In genomic region chr6:28941681-28942448, GRCh38 we compare ENCODE assay signal across 1 cellular context.
TF ChIP-seq lines count a peak whose summit lies in the region.

No MANE protein-coding gene starts in this region.

TF ChIP-seq in K562, 482 proteins besides CTCF, POLR2A, EP300 and RAD21 (continued from another document and continues in another):
- TF ChIP-seq TFE3 (CRISPR knock-in tag; IDR thresholded peaks at IDR 0.05) (no peak), ZBTB40 (IDR thresholded peaks at IDR 0.05) (peak; percentile 75; the same call in 1 of the 2 replicates), ZBTB40 (CRISPR knock-in tag; IDR thresholded peaks at IDR 0.05) (no peak), NCOA2 (IDR thresholded peaks at IDR 0.05; ENCODE audit: partially characterized antibody in 2 of 2) (no peak), ZNF384 (IDR thresholded peaks at IDR 0.05; ENCODE audit: low read depth, low read length) (peak; percentile 88), KDM4B (IDR thresholded peaks at IDR 0.05; ENCODE audit: borderline replicate concordance in 2 of 2, low read depth in 1 of 2) (no peak), RBM17 (IDR thresholded peaks at IDR 0.05; ENCODE audit: borderline replicate concordance, low read depth, low read length) (no peak), FOXP1 (CRISPR knock-in tag; IDR thresholded peaks at IDR 0.05) (no peak), PBX2 (CRISPR knock-in tag; IDR thresholded peaks at IDR 0.05; ENCODE audit: low read depth) (no peak), PBX2 (tag; conservative IDR thresholded peaks at IDR 0.05; ENCODE audit: low read depth) (no peak), ZBED1 (IDR thresholded peaks at IDR 0.05) (no peak), ELK3 (CRISPR knock-in tag; IDR thresholded peaks at IDR 0.05) (no peak), PTTG1 (tag; IDR thresholded peaks at IDR 0.05; ENCODE audit: low read depth) (no peak), SMAD3 (CRISPR knock-in tag; conservative IDR thresholded peaks at IDR 0.05) (0 out of 2 replicates have a peak, but pooled peaks have one; percentile 46), CHD1 (IDR thresholded peaks at IDR 0.05; ENCODE audit: low read length) (no peak), ZNF518B (CRISPR knock-in tag; IDR thresholded peaks at IDR 0.05) (no peak), FOXJ2 (tag; IDR thresholded peaks at IDR 0.05) (peak; percentile 54; the same call in 1 of the 2 replicates), ADNP (tag; IDR thresholded peaks at IDR 0.05) (no peak), TCF7 (IDR thresholded peaks at IDR 0.05; ENCODE audit: borderline replicate concordance) (no peak), ZNF589 (CRISPR knock-in tag; IDR thresholded peaks at IDR 0.05; ENCODE audit: low read depth) (no peak), SP2 (IDR thresholded peaks at IDR 0.05; ENCODE audit: extremely low read depth, low read depth, low read length, poor library complexity, severe bottlenecking) (no peak), ARHGAP35 (IDR thresholded peaks at IDR 0.05; ENCODE audit: partially characterized antibody) (no peak), EGR1 (conservative IDR thresholded peaks at IDR 0.05) (0 out of 2 replicates have a peak, but pooled peaks have one; percentile 1), BRF1 (IDR thresholded peaks at IDR 0.05; ENCODE audit: borderline replicate concordance, extremely low read depth, insufficient read length) (peak; percentile 22), CSDE1 (IDR thresholded peaks at IDR 0.05) (no peak; a peak in 1 of 4 replicates), MTA1 (IDR thresholded peaks at IDR 0.05; ENCODE audit: borderline replicate concordance) (peak; percentile 52; the same call in 1 of the 2 replicates), ZNF274 (IDR thresholded peaks at IDR 0.05; ENCODE audit: borderline replicate concordance, low read depth, low read length) (no peak), STAT5A (IDR thresholded peaks at IDR 0.05; ENCODE audit: borderline replicate concordance, low read length) (0 out of 2 replicates have a peak, but pooled peaks have one; percentile 4), RUNX1 (IDR thresholded peaks at IDR 0.05; ENCODE audit: low read depth) (no peak), ZNF324 (CRISPR knock-in tag; IDR thresholded peaks at IDR 0.05) (no peak), BCOR (IDR thresholded peaks at IDR 0.05) (no peak), SMARCA4 (IDR thresholded peaks at IDR 0.05) (no peak), CBX5 (IDR thresholded peaks at IDR 0.05; ENCODE audit: borderline replicate concordance, low read depth) (no peak), PATZ1 (CRISPR knock-in tag; IDR thresholded peaks at IDR 0.05; ENCODE audit: borderline replicate concordance) (no peak), SAFB (IDR thresholded peaks at IDR 0.05; ENCODE audit: borderline replicate concordance, low read depth, low read length) (no peak), ATF4 (CRISPR knock-in tag; IDR thresholded peaks at IDR 0.05) (no peak), E2F6 (IDR thresholded peaks at IDR 0.05; ENCODE audit: borderline replicate concordance in 1 of 2, extremely low read depth in 1 of 2, insufficient read depth in 1 of 2, insufficient read length in 1 of 2, low read depth in 1 of 2, low read length in 1 of 2, poor library complexity in 1 of 2, severe bottlenecking in 1 of 2) (no peak), ZFPM2 (CRISPR knock-in tag; IDR thresholded peaks at IDR 0.05) (no peak), PYGO2 (tag; IDR thresholded peaks at IDR 0.05) (no peak), NFRKB (IDR thresholded peaks at IDR 0.05; ENCODE audit: low read depth) (no peak)
